In the genomic region with DNA sequence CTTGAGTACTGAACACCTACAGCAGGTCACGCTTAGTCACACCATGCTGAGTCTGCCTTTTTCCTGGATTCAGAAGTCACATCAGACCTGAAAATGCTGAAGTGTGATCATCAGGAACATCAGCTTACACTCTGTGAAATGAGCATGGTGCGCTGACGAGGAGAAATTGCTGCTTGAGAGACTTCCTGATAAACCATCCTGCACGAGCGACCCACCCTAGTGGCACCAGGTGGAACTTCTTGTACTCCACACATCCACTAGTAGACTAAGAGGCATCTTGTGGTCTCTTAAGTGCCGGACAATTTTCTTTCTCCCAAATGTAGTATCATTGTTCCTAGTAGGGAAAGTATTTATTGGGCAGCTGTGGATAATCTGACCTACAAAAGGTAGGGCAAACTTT, we compare ENCODE assay signal across 8 cellular contexts. TPM values are rescaled to one million over a fixed set of nuclear protein-coding genes. Genes with fewer than 3 reads are reported as not detected.
DNase-seq lines count a peak whose midpoint lies in the region; ATAC-seq and TF ChIP-seq lines count a peak whose summit lies in the region.

No MANE protein-coding gene starts in this region.

- no peak overlapping the region for H3K27ac ChIP-seq in PC-9

- POLR2A ChIA-PET in PC-9 (lab: Charles Lee; ENCODE audit: unreplicated experiment), result no interaction called here

- no peaks in the 10 kb centered on the region for H3K4me1 ChIP-seq in PC-9 (replicated peaks; ENCODE audit: insufficient read depth)

- no peaks in the 10 kb centered on the region for H3K9me3 ChIP-seq in PC-9 (ENCODE audit: insufficient read depth, low read depth)

- peak; percentile 7 for DNase-seq in AG10803 (ENCODE audit: low read depth)
- no peak for DNase-seq in GM13977 (ENCODE audit: low spot score)
- DNase-seq in PC-9, result peak in 1 of 2 experiments; percentile 8
- DNase-seq in fibroblast of pulmonary artery (ENCODE audit: low read depth), result peak; percentile 30
- DNase-seq in stimulated activated naive B cell treated with anti-CD40 and anti-IgM and Interleukin-4, amounts not matched to agents 10 μg/mL and 1 μg/mL and 100 μg/mL, for 72 hours, result no peak
- DNase-seq in NK-92 (lab: John Stamatoyannopoulos, UW; ENCODE audit: unreplicated experiment), result no peak
- DNase-seq in NCI-H774 (lab: John Stamatoyannopoulos, UW), result no peak

- peaks cover 8% of the 10 kb centered on the region; the same call in 1 of the 2 replicates for H3F3A ChIP-seq in PC-9 (ENCODE audit: insufficient read depth, low read depth)

- H3K36me3 Mint-ChIP-seq in stimulated activated naive B cell treated with anti-CD40 and anti-IgM and Interleukin-4, amounts not matched to agents 10 μg/mL and 1 μg/mL and 100 μg/mL, for 72 hours, result peaks cover 32 to 66% of the 10 kb centered on the region in 2 donors

- TF ChIP-seq CTCF in AG10803 (conservative IDR thresholded peaks at IDR 0.05; ENCODE audit: low read length) (peak; percentile 44), GM13977 (IDR thresholded peaks at IDR 0.05; ENCODE audit: extremely low read depth, insufficient read depth, missing control alignments) (peak; percentile 34), PC-9 (conservative IDR thresholded peaks at IDR 0.05) (peak; percentile 60), fibroblast of pulmonary artery (IDR thresholded peaks at IDR 0.05; ENCODE audit: low read length, missing control alignments) (peak; percentile 58)

- H3K36me3 ChIP-seq in PC-9 (ENCODE audit: low read depth), result peaks cover 54% of the 10 kb centered on the region

- CTCF ChIA-PET in PC-9 (lab: Charles Lee), result no interaction called here

- H3K4me3 Mint-ChIP-seq in stimulated activated naive B cell treated with anti-CD40 and anti-IgM and Interleukin-4, amounts not matched to agents 10 μg/mL and 1 μg/mL and 100 μg/mL, for 72 hours, result no peak overlapping the region

- H3K27me3 Mint-ChIP-seq in stimulated activated naive B cell treated with anti-CD40 and anti-IgM and Interleukin-4, amounts not matched to agents 10 μg/mL and 1 μg/mL and 100 μg/mL, for 72 hours, result no peaks in the 10 kb centered on the region

- no peaks in the 10 kb centered on the region for H3K9me3 Mint-ChIP-seq in stimulated activated naive B cell treated with anti-CD40 and anti-IgM and Interleukin-4, amounts not matched to agents 10 μg/mL and 1 μg/mL and 100 μg/mL, for 72 hours

- H2AFZ ChIP-seq in PC-9, result no peak overlapping the region

- no peaks in the 10 kb centered on the region for H3K27me3 ChIP-seq in PC-9 (ENCODE audit: insufficient read depth, low read depth)

- H4K20me1 ChIP-seq in PC-9 (ENCODE audit: insufficient read depth), result peaks cover 15% of the 10 kb centered on the region

- no TSS peak for BruUV-seq in PC-9 (replicated peaks; lab: Mats Ljungman, UMichigan)

- peak overlapping the region; percentile 25 for H3K27ac Mint-ChIP-seq in stimulated activated naive B cell treated with anti-CD40 and anti-IgM and Interleukin-4, amounts not matched to agents 10 μg/mL and 1 μg/mL and 100 μg/mL, for 72 hours

- H3K4me2 ChIP-seq in PC-9, result no peak overlapping the region

- H3K4me1 Mint-ChIP-seq in stimulated activated naive B cell treated with anti-CD40 and anti-IgM and Interleukin-4, amounts not matched to agents 10 μg/mL and 1 μg/mL and 100 μg/mL, for 72 hours, result peaks cover 21 to 23% of the 10 kb centered on the region in 2 donors

- ATAC-seq in stimulated activated naive B cell treated with anti-CD40 and anti-IgM and Interleukin-4, amounts not matched to agents 10 μg/mL and 1 μg/mL and 100 μg/mL, for 72 hours (replicated peaks), result peak; percentile 67 to 71
- ATAC-seq in GM18868 (IDR thresholded peaks at IDR 0.05; ENCODE audit: unreplicated experiment), result no peak

- H3K4me3 ChIP-seq in AG10803 (ENCODE audit: low read length) (no peak overlapping the region), PC-9 (no peak overlapping the region), fibroblast of pulmonary artery (replicated peaks; ENCODE audit: low read depth, low read length) (no peak overlapping the region)

- intact Hi-C loops in PC-9 (cut with micrococcal nuclease; ENCODE audit: unreplicated experiment), result loop anchor here (5.0 to 10.0 kb wide), 2 partner anchors 102 to 560 kb away; a partner anchor contains a TSS

- H3K79me2 ChIP-seq in PC-9 (ENCODE audit: low read depth), result no peaks in the 10 kb centered on the region

- in situ Hi-C loops in GM13977 (cut with MboI; ENCODE audit: low pct_unique_long_range_greater_than_20kb, low sequenced_read_pairs, unreplicated experiment), result no loop called here

- H3K9me2 ChIP-seq in PC-9 (ENCODE audit: insufficient read depth), result no peaks in the 10 kb centered on the region; the same call in 1 of the 2 replicates

RNA-seq across cellular contexts. Expression of a gene that starts 51.8 kb away (rescaled TPM):
- total RNA-seq in PC-9 (2021), result not detected in 2 replicates

Comparison
In these comparisons a context has a peak if more than half of its experiments do, and no peak if none do; other contexts are left out.
1. DNase-seq: peak in AG10803 (single experiment) and fibroblast of pulmonary artery (single experiment); none in GM13977 (single experiment), stimulated activated naive B cell treated with anti-CD40 and anti-IgM and Interleukin-4, amounts not matched to agents 10 μg/mL and 1 μg/mL and 100 μg/mL, for 72 hours (single experiment), NK-92 (single experiment) and NCI-H774 (single experiment).
2. Peak in every context shown above with its lines, with median percentiles within 50 percentile points of each other: CTCF ChIP-seq.